23 cellular contexts compared by ENCODE assay signal in the genomic region with DNA sequence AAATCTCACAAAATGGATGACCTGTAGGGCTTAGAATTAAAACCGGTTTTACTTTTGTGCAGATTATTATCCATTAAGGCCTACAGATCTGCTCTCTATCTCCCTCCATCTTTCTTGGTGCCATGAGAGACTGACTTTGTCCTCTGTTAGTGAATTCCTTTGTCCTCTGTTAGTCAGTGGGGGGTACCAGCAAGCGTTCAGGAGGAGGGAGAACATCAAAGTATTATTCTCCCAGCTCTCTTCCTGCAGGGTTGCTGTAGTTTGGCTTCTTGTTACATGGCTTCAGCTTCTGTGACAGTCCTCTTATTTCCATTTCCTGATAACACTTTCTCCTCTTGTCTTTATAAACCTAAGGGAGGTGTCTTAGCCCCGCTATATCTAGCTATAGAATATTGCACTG.
DNase-seq lines count a peak whose midpoint lies in the region; ATAC-seq, FAIRE-seq and TF ChIP-seq lines count a peak whose summit lies in the region.
"Had no signal": no experiment of that assay in that cellular context is flagged by ENCODE, and none has a peak within 500 bp of the region (broad histone marks: within the 10 kb centered on the region; RNA-seq: fewer than 3 reads in every experiment).

No MANE protein-coding gene starts in this region.

- POLR2A ChIA-PET in H1 (lab: Charles Lee; ENCODE audit: partially characterized antibody) = no interaction called here

- no peak overlapping the region for H4K91ac ChIP-seq in H1 (replicated peaks; ENCODE audit: insufficient read length, low read length)

- H3K56ac ChIP-seq in H1 (replicated peaks; ENCODE audit: insufficient read length, low read depth, low read length) = no peak overlapping the region

- no peak overlapping the region for H3K4me3 ChIP-seq in GM23338
- no peak overlapping the region for H3K4me3 ChIP-seq in H1 (ENCODE audit: extremely low read depth in 1 of 4, insufficient read depth in 2 of 4, low read depth in 3 of 4, low read length in 4 of 4)
- no peak overlapping the region for H3K4me3 ChIP-seq in mucosa of descending colon
- H3K4me3 ChIP-seq: BLaER1, K562 had no signal

- CTCF ChIA-PET in H1 (lab: Charles Lee; ENCODE audit: partially characterized antibody) = interaction anchor here (0.6 to 3.4 kb wide), 3 partner anchors 11 to 100 kb away, joined by 3 to 14 read pairs (median 4); no protein-coding TSS in a partner anchor

- WGBS in H1 (ENCODE audit: extremely low coverage in 1 of 2, insufficient coverage in 1 of 2, insufficient read length in 1 of 2, insufficient replicate concordance in 2 of 2, low coverage in 1 of 2, low lambda C conversion rate in 2 of 2, missing lambda C conversion rate in 1 of 2), 2 experiments = 68% methylated on average over 3 of the region's 3 CpGs; no CpG with 5 or more reads in 1 of the 2 experiments

- H3F3A ChIP-seq in GM23338 (replicated peaks; ENCODE audit: low read depth) = no peaks in the 10 kb centered on the region

- no peak overlapping the region for H4K5ac ChIP-seq in H1 (ENCODE audit: insufficient read length, low read depth, low read length)

- H3K4me1 Mint-ChIP-seq in GM23338 = peaks cover 11% of the 10 kb centered on the region
- peaks cover 5% of the 10 kb centered on the region for H3K4me1 Mint-ChIP-seq in neural crest cell

- peaks cover 4% of the 10 kb centered on the region; the same call in 1 of the 3 replicates for H3K36me3 Mint-ChIP-seq in GM23338 (ENCODE audit: low read depth)
- H3K36me3 Mint-ChIP-seq in neural crest cell (ENCODE audit: low read depth) = peaks cover 8% of the 10 kb centered on the region
- H3K36me3 Mint-ChIP-seq: CD8-positive, alpha-beta T cell had no signal

- intact Hi-C loops in mucosa of descending colon (cut with DNase I, micrococcal nuclease) = no loop called here

- H4K20me1 ChIP-seq in GM23338 (replicated peaks; ENCODE audit: insufficient read depth) (no peaks in the 10 kb centered on the region), H1 (replicated peaks in 1 of 2; ENCODE audit: control insufficient read depth in 1 of 2, insufficient read depth in 2 of 2, low read length in 2 of 2) (no peaks in the 10 kb centered on the region)
- H4K20me1 ChIP-seq: BLaER1 had no signal

- H2BK15ac ChIP-seq in H1 (ENCODE audit: low read length) = no peak overlapping the region

- H2AFZ ChIP-seq in GM23338 (no peak overlapping the region), H1 (ENCODE audit: low read length) (no peak overlapping the region)

- TF ChIP-seq EP300 in H1 (IDR thresholded peaks at IDR 0.05; ENCODE audit: borderline replicate concordance in 1 of 2, low read depth in 2 of 2, low read length in 2 of 2) = no peak

- H3K27ac ChIP-seq in GM23338 (ENCODE audit: low read depth) (no peak overlapping the region), H1 (ENCODE audit: low read depth, low read length) (no peak overlapping the region)
- H3K27ac ChIP-seq: BLaER1 had no signal

- H3K36me3 ChIP-seq in GM23338 (ENCODE audit: insufficient read depth) (no peaks in the 10 kb centered on the region), H1 (ENCODE audit: control insufficient read depth in 2 of 4, insufficient read depth in 4 of 4, low read length in 3 of 4) (no peaks in the 10 kb centered on the region), mucosa of descending colon (ENCODE audit: low read depth) (no peaks in the 10 kb centered on the region)
- H3K36me3 ChIP-seq: BLaER1 had no signal

- no peak for TF ChIP-seq POLR2A in H1 (IDR thresholded peaks at IDR 0.05; ENCODE audit: control extremely low read depth in 1 of 2, low read depth in 2 of 2, low read length in 2 of 2)
- no peak for TF ChIP-seq POLR2A in erythroblast (IDR thresholded peaks at IDR 0.05; ENCODE audit: low read length)

- H3K4me3 Mint-ChIP-seq in GM23338 = no peak overlapping the region
- H3K4me3 Mint-ChIP-seq in neural crest cell = no peak overlapping the region
- H3K4me3 Mint-ChIP-seq: CD8-positive, alpha-beta T cell had no signal

- H3K18ac ChIP-seq in H1 (ENCODE audit: extremely low read depth, low read length) = no peak overlapping the region

- H2BK120ac ChIP-seq in H1 (replicated peaks; ENCODE audit: low read depth, low read length) = no peak overlapping the region

- H3K9me3 ChIP-seq in H1 (ENCODE audit: insufficient read depth in 2 of 2, low read depth in 1 of 2, low read length in 1 of 2) = no peaks in the 10 kb centered on the region; a peak in 1 of 4 replicates
- H3K9me3 ChIP-seq in mucosa of descending colon = peaks cover 4% of the 10 kb centered on the region
- H3K9me3 ChIP-seq: BLaER1 had no signal

- no peak overlapping the region for H2BK5ac ChIP-seq in H1 (ENCODE audit: low read depth, low read length)

- H3K23ac ChIP-seq in H1 (ENCODE audit: insufficient read length) = no peak overlapping the region

- no peak overlapping the region for H2AK5ac ChIP-seq in H1 (ENCODE audit: low read depth, low read length)

- H3K14ac ChIP-seq in H1 (ENCODE audit: insufficient read length) = no peak overlapping the region

- no peak for TF ChIP-seq RAD21 in H1 (IDR thresholded peaks at IDR 0.05 in 1 of 2, conservative IDR thresholded peaks at IDR 0.05 in 1 of 2; ENCODE audit: low read depth in 2 of 2, low read length in 2 of 2)

- no peak overlapping the region for H3K4ac ChIP-seq in H1 (replicated peaks; ENCODE audit: insufficient read length, low read depth, low read length)

- no peaks in the 10 kb centered on the region for H3K23me2 ChIP-seq in H1 (ENCODE audit: low read depth, low read length)

- peak; percentile 54 for DNase-seq in GM23338 (ENCODE audit: low spot score)
- DNase-seq in H1 (ENCODE audit: low read depth in 1 of 2, low spot score in 2 of 2) = no peak
- DNase-seq in iPS DF 4.7 (ENCODE audit: extremely low read depth, low spot score) = peak; percentile 25
- no peak for DNase-seq in neural crest cell (ENCODE audit: low read depth, low spot score)
- DNase-seq in stimulated activated CD8-positive, alpha-beta memory T cell treated with anti-CD3 and anti-CD28 coated beads, Interleukin-4, amount 100 ng/mL, for 48 hours = no peak
- DNase-seq in cerebellar nuclear complex (lab: John Stamatoyannopoulos, UW) = no peak
- DNase-seq in mucosa of descending colon = no peak
- DNase-seq in erythroblast (lab: John Stamatoyannopoulos, UW) = no peak
- DNase-seq: 8988T; CD8-positive, alpha-beta T cell; DMS 273 treated with DMSO at 0.1 percent for 48 hours; DMS53; DND-41; EL; GOT3; HCEC 1CT; IMR-90 had no signal

- no peaks in the 10 kb centered on the region for H3K79me1 ChIP-seq in H1 (ENCODE audit: low read depth, low read length)

- no peak overlapping the region for H3K9ac ChIP-seq in H1 (replicated peaks in 1 of 4; ENCODE audit: extremely low read depth in 1 of 4, low read depth in 3 of 4, low read length in 3 of 4)
- H3K9ac ChIP-seq: BLaER1 had no signal

- peak; percentile 57 for FAIRE-seq in H1 (lab: Jason Lieb, UNC)
- FAIRE-seq: G401.6, GM12892, GM18507, HTR-8/SVneo, K562 had no signal

- H3K9me3 Mint-ChIP-seq in GM23338 (no peaks in the 10 kb centered on the region; the same call in 2 of the 3 replicates), neural crest cell (peaks cover 9% of the 10 kb centered on the region)

- no peak overlapping the region for H2BK12ac ChIP-seq in H1 (ENCODE audit: low read depth, low read length)

- TF ChIP-seq CTCF in GM23338 (conservative IDR thresholded peaks at IDR 0.05; ENCODE audit: low read depth in 2 of 2) = no peak
- no peak for TF ChIP-seq CTCF in H1 (IDR thresholded peaks at IDR 0.05; ENCODE audit: control extremely low read depth in 1 of 3, insufficient read depth in 1 of 3, low read depth in 1 of 3, low read length in 3 of 3)
- no peak for TF ChIP-seq CTCF in neural crest cell (conservative IDR thresholded peaks at IDR 0.05)
- no peak for TF ChIP-seq CTCF in mucosa of descending colon (IDR thresholded peaks at IDR 0.05)

- H4K8ac ChIP-seq in H1 (ENCODE audit: extremely low read depth, insufficient read depth, low read length) = no peak overlapping the region

- H3K27me3 ChIP-seq in GM23338 (ENCODE audit: insufficient read depth) = no peaks in the 10 kb centered on the region
- H3K27me3 ChIP-seq in H1 (replicated peaks in 1 of 4; ENCODE audit: control insufficient read depth in 3 of 4, extremely low read depth in 1 of 4, insufficient read depth in 3 of 4, low read length in 3 of 4) = no peaks in the 10 kb centered on the region
- H3K27me3 ChIP-seq: BLaER1 had no signal

- H3K27ac Mint-ChIP-seq in GM23338 = no peak overlapping the region
- H3K27ac Mint-ChIP-seq in neural crest cell (ENCODE audit: unreplicated experiment) = peak overlapping the region; percentile 46
- H3K27ac Mint-ChIP-seq: CD8-positive, alpha-beta T cell had no signal

- no peaks in the 10 kb centered on the region for H3K79me2 ChIP-seq in GM23338 (replicated peaks; ENCODE audit: insufficient read depth)
- no peaks in the 10 kb centered on the region for H3K79me2 ChIP-seq in H1 (ENCODE audit: control insufficient read depth in 1 of 2, insufficient read depth in 2 of 2, low read length in 2 of 2)

- no peaks in the 10 kb centered on the region for H3K9me2 ChIP-seq in GM23338 (ENCODE audit: insufficient read depth)

- no peak overlapping the region for H2BK20ac ChIP-seq in H1 (ENCODE audit: low read length)

- H3K4me1 ChIP-seq in GM23338 (ENCODE audit: insufficient read depth) (no peaks in the 10 kb centered on the region; the same call in none of the 2 replicates), H1 (replicated peaks in 1 of 4; ENCODE audit: control insufficient read depth in 3 of 4, insufficient read depth in 4 of 4, low read length in 3 of 4) (peaks cover 0 to 2% (median 0%) of the 10 kb centered on the region in 4 experiments; a peak in 1 of 7 replicates), mucosa of descending colon (ENCODE audit: low read depth) (no peaks in the 10 kb centered on the region)
- H3K4me1 ChIP-seq: BLaER1 had no signal

- H3K27me3 Mint-ChIP-seq in GM23338 (ENCODE audit: insufficient read depth, low read depth, poor library complexity) (no peaks in the 10 kb centered on the region), neural crest cell (ENCODE audit: low read depth) (no peaks in the 10 kb centered on the region)

- H3K4me2 ChIP-seq in GM23338 (0 out of 2 replicates have a peak overlapping the region, but pooled peaks have one; percentile 2), H1 (ENCODE audit: insufficient read depth in 1 of 2, low read depth in 2 of 2, low read length in 2 of 2) (no peak overlapping the region)
- H3K4me2 ChIP-seq: BLaER1 had no signal

- peak; percentile 85 for ATAC-seq in GM23338
- no peak for ATAC-seq in mucosa of descending colon
- ATAC-seq: CD8-positive, alpha-beta T cell; K562 had no signal

TF ChIP-seq in GM23338, 12 proteins besides CTCF, POLR2A, EP300 and RAD21 (continues in another document):
- TF ChIP-seq ZNF114 (CRISPR knock-in tag; IDR thresholded peaks at IDR 0.05) = no peak
- no peak for TF ChIP-seq EZH2phosphoT487 (IDR thresholded peaks at IDR 0.05; ENCODE audit: unreplicated experiment)
- TF ChIP-seq EZH2 (IDR thresholded peaks at IDR 0.05; ENCODE audit: low read depth, unreplicated experiment) = no peak
- TF ChIP-seq ZNF331 (CRISPR knock-in tag; IDR thresholded peaks at IDR 0.05; ENCODE audit: low read depth) = no peak

TF ChIP-seq in H1, 55 proteins besides CTCF, POLR2A, EP300 and RAD21:
- TF ChIP-seq CHD1 (IDR thresholded peaks at IDR 0.05; ENCODE audit: low read depth, low read length) = no peak
- TF ChIP-seq EZH2 (IDR thresholded peaks at IDR 0.05; ENCODE audit: low read depth, low read length, severe bottlenecking) = no peak

Comparison
In these comparisons a context has a peak if more than half of its experiments do, and no peak if none do; other contexts are left out.
1. DNase-seq: peak in GM23338 (single experiment) and iPS DF 4.7 (single experiment); none in H1 (0 of 2), neural crest cell (single experiment), stimulated activated CD8-positive, alpha-beta memory T cell treated with anti-CD3 and anti-CD28 coated beads, Interleukin-4, amount 100 ng/mL, for 48 hours (single experiment), cerebellar nuclear complex (0 of 2), mucosa of descending colon (0 of 3) and erythroblast (0 of 2).